Comparison of ENCODE assay signal across 19 cellular contexts in genomic region chr1:29575277-29575676, GRCh38.
"Had no signal": no experiment of that assay in that cellular context is flagged by ENCODE, and none has a peak within 500 bp of the region (broad histone marks: within the 10 kb centered on the region; RNA-seq: fewer than 3 reads in every experiment).

No MANE protein-coding gene starts in this region.

- H3K4me3 ChIP-seq: mucosa of descending colon, pancreas, sigmoid colon had no signal

- ATAC-seq: activated CD8-positive, alpha-beta T cell treated with anti-CD3 and anti-CD28 coated beads, Interleukin-2, amount 10 ng/mL, durations not matched to agents 7 days and 5 days; activated T-cell treated with anti-CD3 and anti-CD28 coated beads, Interleukin-2, amount 50 U/mL, for 72 hours; effector memory CD8-positive, alpha-beta T cell; foreskin keratinocyte; mucosa of descending colon; naive thymus-derived CD8-positive, alpha-beta T cell; stimulated activated naive B cell treated with anti-CD40 and anti-IgM and Interleukin-4, amounts not matched to agents 10 μg/mL and 1 μg/mL and 100 μg/mL, for 72 hours had no signal

- H3K36me3 ChIP-seq: neutrophil, pancreas, sigmoid colon had no signal

- H3K4me1 Mint-ChIP-seq: activated CD4-positive, alpha-beta T cell treated with anti-CD3 and anti-CD28 coated beads, Interleukin-2, amount 10 ng/mL, durations not matched to agents 24 days and 14 days; activated naive CD4-positive, alpha-beta T cell treated with anti-CD3 and anti-CD28 coated beads, Interleukin-2, amount 50 U/mL, for 24 hours; memory B cell; naive thymus-derived CD8-positive, alpha-beta T cell; stimulated activated naive B cell treated with anti-CD40 and anti-IgM and Interleukin-4, amounts not matched to agents 10 μg/mL and 1 μg/mL and 100 μg/mL, for 72 hours had no signal

- FAIRE-seq: astrocyte, pancreas had no signal

- DNase-seq: activated CD4-positive, alpha-beta T cell treated with anti-CD3 and anti-CD28 coated beads, Interleukin-2, amount 10 ng/mL, durations not matched to agents 24 days and 14 days; activated CD4-positive, CD25-positive, alpha-beta regulatory T cell; activated CD8-positive, alpha-beta T cell treated with anti-CD3 and anti-CD28 coated beads, Interleukin-2, amount 10 ng/mL, durations not matched to agents 7 days and 5 days; activated gamma-delta T cell; activated T-cell treated with anti-CD3 and anti-CD28 coated beads, Interleukin-2, amount 50 U/mL, for 72 hours; effector memory CD8-positive, alpha-beta T cell; head of caudate nucleus; mucosa of descending colon; naive thymus-derived CD8-positive, alpha-beta T cell; sigmoid colon; stimulated activated CD4-positive, alpha-beta T cell treated with anti-CD3 and anti-CD28 coated beads, Interleukin-4, amount 100 ng/mL, for 24 hours; stimulated activated naive B cell treated with anti-CD40 and anti-IgM and Interleukin-4, amounts not matched to agents 10 μg/mL and 1 μg/mL and 100 μg/mL, for 72 hours; T1000 had no signal

- H3K27ac Mint-ChIP-seq: activated CD4-positive, alpha-beta T cell treated with anti-CD3 and anti-CD28 coated beads, Interleukin-2, amount 10 ng/mL, durations not matched to agents 24 days and 14 days; activated CD8-positive, alpha-beta T cell treated with anti-CD3 and anti-CD28 coated beads, Interleukin-2, amount 10 ng/mL, durations not matched to agents 7 days and 5 days; activated naive CD4-positive, alpha-beta T cell treated with anti-CD3 and anti-CD28 coated beads, Interleukin-2, amount 50 U/mL, for 24 hours; activated T-cell treated with anti-CD3 and anti-CD28 coated beads, Interleukin-2, amount 50 U/mL, for 72 hours; effector memory CD8-positive, alpha-beta T cell; memory B cell; naive thymus-derived CD8-positive, alpha-beta T cell; stimulated activated naive B cell treated with anti-CD40 and anti-IgM and Interleukin-4, amounts not matched to agents 10 μg/mL and 1 μg/mL and 100 μg/mL, for 72 hours had no signal

- H3K27me3 Mint-ChIP-seq: activated CD4-positive, alpha-beta T cell treated with anti-CD3 and anti-CD28 coated beads, Interleukin-2, amount 10 ng/mL, durations not matched to agents 24 days and 14 days; activated naive CD4-positive, alpha-beta T cell treated with anti-CD3 and anti-CD28 coated beads, Interleukin-2, amount 50 U/mL, for 24 hours had no signal

- H3K27me3 ChIP-seq: foreskin keratinocyte, pancreas had no signal

- H3K27ac ChIP-seq: foreskin keratinocyte, neutrophil, pancreas, sigmoid colon had no signal

- H3K4me1 ChIP-seq: pancreas, sigmoid colon had no signal

- H3K9me3 Mint-ChIP-seq: activated CD4-positive, alpha-beta T cell treated with anti-CD3 and anti-CD28 coated beads, Interleukin-2, amount 10 ng/mL, durations not matched to agents 24 days and 14 days; activated naive CD4-positive, alpha-beta T cell treated with anti-CD3 and anti-CD28 coated beads, Interleukin-2, amount 50 U/mL, for 24 hours; activated T-cell treated with anti-CD3 and anti-CD28 coated beads, Interleukin-2, amount 50 U/mL, for 72 hours; effector memory CD8-positive, alpha-beta T cell; memory B cell had no signal

- H3K9me3 ChIP-seq: mucosa of descending colon, neutrophil, pancreas, sigmoid colon had no signal

- H3K4me3 Mint-ChIP-seq: activated CD4-positive, alpha-beta T cell treated with anti-CD3 and anti-CD28 coated beads, Interleukin-2, amount 10 ng/mL, durations not matched to agents 24 days and 14 days; activated CD8-positive, alpha-beta T cell treated with anti-CD3 and anti-CD28 coated beads, Interleukin-2, amount 10 ng/mL, durations not matched to agents 7 days and 5 days; activated naive CD4-positive, alpha-beta T cell treated with anti-CD3 and anti-CD28 coated beads, Interleukin-2, amount 50 U/mL, for 24 hours; activated T-cell treated with anti-CD3 and anti-CD28 coated beads, Interleukin-2, amount 50 U/mL, for 72 hours; effector memory CD8-positive, alpha-beta T cell; memory B cell; naive thymus-derived CD8-positive, alpha-beta T cell; stimulated activated naive B cell treated with anti-CD40 and anti-IgM and Interleukin-4, amounts not matched to agents 10 μg/mL and 1 μg/mL and 100 μg/mL, for 72 hours had no signal

- H3K36me3 Mint-ChIP-seq: activated naive CD4-positive, alpha-beta T cell treated with anti-CD3 and anti-CD28 coated beads, Interleukin-2, amount 50 U/mL, for 24 hours; memory B cell; naive thymus-derived CD8-positive, alpha-beta T cell; stimulated activated naive B cell treated with anti-CD40 and anti-IgM and Interleukin-4, amounts not matched to agents 10 μg/mL and 1 μg/mL and 100 μg/mL, for 72 hours had no signal
